ENCODE assay signal across 9 cellular contexts in the genomic region with DNA sequence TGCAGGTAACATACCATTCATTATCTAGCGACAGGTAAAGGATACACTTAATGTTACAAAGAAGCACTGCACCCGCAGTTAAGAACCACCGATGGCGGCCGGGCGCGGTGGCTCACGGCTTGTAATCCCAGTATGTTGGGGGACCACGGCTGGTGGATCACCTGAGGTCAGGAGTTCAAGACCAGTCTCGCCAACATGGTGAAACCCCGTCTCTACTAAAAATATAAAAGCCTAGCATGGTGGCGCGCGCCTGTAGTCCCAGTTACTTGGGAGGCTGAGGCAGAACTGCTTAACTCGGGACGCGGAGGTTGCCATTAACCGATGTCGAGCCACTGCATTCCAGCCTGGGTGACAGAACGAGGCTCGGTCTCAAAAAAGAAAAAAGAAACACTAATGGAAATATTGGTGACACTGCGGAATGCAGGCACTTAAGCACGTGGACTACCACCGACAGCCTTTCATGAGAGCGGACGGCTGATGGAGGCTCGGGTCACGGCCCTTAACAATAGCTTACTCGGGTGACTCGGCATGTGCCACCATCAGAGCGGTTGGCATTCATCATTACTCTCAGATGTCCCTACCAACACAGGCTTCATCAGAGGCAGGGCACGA. TPM values are rescaled to one million over a fixed set of nuclear protein-coding genes. Genes with fewer than 3 reads are reported as not detected.
DNase-seq lines count a peak whose midpoint lies in the region; ATAC-seq and TF ChIP-seq lines count a peak whose summit lies in the region.
"Had no signal": no experiment of that assay in that cellular context is flagged by ENCODE, and none has a peak within 500 bp of the region (broad histone marks: within the 10 kb centered on the region; RNA-seq: fewer than 3 reads in every experiment).

No MANE protein-coding gene starts in this region.

- H3K36me3 ChIP-seq in Panc1 (ENCODE audit: control insufficient read depth, insufficient read depth, low read length) = peaks cover 42% of the 10 kb centered on the region
- peaks cover 6% of the 10 kb centered on the region for H3K36me3 ChIP-seq in colonic mucosa
- H3K36me3 ChIP-seq in upper lobe of right lung = peaks cover 44% of the 10 kb centered on the region

- TF ChIP-seq CTCF in GM12864 (IDR thresholded peaks at IDR 0.05; ENCODE audit: low read depth, low read length, missing control alignments) (peak; percentile 1), Panc1 (IDR thresholded peaks at IDR 0.05) (no peak), colonic mucosa (IDR thresholded peaks at IDR 0.05) (no peak), upper lobe of right lung (IDR thresholded peaks at IDR 0.05) (no peak)

- ATAC-seq in Panc1 (peak; percentile 36), upper lobe of right lung (no peak), HG03521 (IDR thresholded peaks at IDR 0.05; ENCODE audit: unreplicated experiment) (no peak)

- H3K9me3 ChIP-seq in Panc1 (ENCODE audit: control insufficient read depth, insufficient read depth, low read depth, low read length) (no peaks in the 10 kb centered on the region), colonic mucosa (no peaks in the 10 kb centered on the region), mononuclear cell (ENCODE audit: low read depth, low read length) (no peaks in the 10 kb centered on the region), upper lobe of right lung (no peaks in the 10 kb centered on the region)

- in situ Hi-C loops in Panc1 (cut with HindIII; ENCODE audit: low pct_unique_long_range_greater_than_20kb, low sequenced_read_pairs) = no loop called here

- peak overlapping the region; percentile 56 to 86 for H3K9ac ChIP-seq in colonic mucosa (ENCODE audit: low read depth in 2 of 2, low read length in 2 of 2)

- POLR2A ChIA-PET in Panc1 (lab: Charles Lee) = no interaction called here

- H3K4me3 ChIP-seq in GM12864 (ENCODE audit: low read depth, low read length) = peak overlapping the region; percentile 93
- peak overlapping the region; percentile 79 to 95 for H3K4me3 ChIP-seq in Panc1 (ENCODE audit: low read depth in 2 of 2, low read length in 2 of 2)
- H3K4me3 ChIP-seq in colonic mucosa = peak overlapping the region; percentile 79
- H3K4me3 ChIP-seq in mononuclear cell (ENCODE audit: low read length) = peak overlapping the region; percentile 78
- peak overlapping the region; percentile 92 for H3K4me3 ChIP-seq in upper lobe of right lung

- CTCF ChIA-PET in Panc1 (lab: Charles Lee) = no interaction called here

- BruUV-seq in Panc1 (replicated peaks; lab: Mats Ljungman, UMichigan) = TSS peak; percentile 82

- intact Hi-C loops in Panc1 (cut with micrococcal nuclease; ENCODE audit: unreplicated experiment) = no loop called here
- intact Hi-C loops in colonic mucosa (cut with DNase I) = loop anchor here (5.0 kb wide), 1 partner anchor 155 kb away; the partner anchor contains the start of gene RC3H1
- intact Hi-C loops in upper lobe of right lung (cut with DNase I) = no loop called here

- H3K27me3 ChIP-seq in Panc1 (ENCODE audit: control insufficient read depth, insufficient read depth, low read length) (no peaks in the 10 kb centered on the region), colonic mucosa (no peaks in the 10 kb centered on the region), mononuclear cell (ENCODE audit: insufficient read depth, low read length) (no peaks in the 10 kb centered on the region), upper lobe of right lung (no peaks in the 10 kb centered on the region)

- H3K4me1 ChIP-seq in Panc1 (ENCODE audit: control insufficient read depth, insufficient read depth, low read length) (peaks cover 33% of the 10 kb centered on the region), colonic mucosa (peaks cover 5% of the 10 kb centered on the region), mononuclear cell (ENCODE audit: insufficient read depth, low read length) (peaks cover 55% of the 10 kb centered on the region), upper lobe of right lung (peaks cover 48% of the 10 kb centered on the region)

- DNase-seq in GM12864 (ENCODE audit: low read depth) = no peak
- DNase-seq in Panc1 (ENCODE audit: low read depth, low spot score) = no peak
- no peak for DNase-seq in colonic mucosa
- DNase-seq in upper lobe of right lung = no peak
- no peak for DNase-seq in activated CD4-positive, CD25-positive, alpha-beta regulatory T cell treated with anti-CD3 and anti-CD28 coated beads, Interleukin-2, amount 50 U/mL, for 72 hours
- no peak for DNase-seq in iPS-NIHi7 (ENCODE audit: extremely low spot score)

- H3K27ac ChIP-seq in Panc1 (ENCODE audit: low read length) (peak overlapping the region; percentile 96), colonic mucosa (peak overlapping the region; percentile 96), upper lobe of right lung (peak overlapping the region; percentile 96)

RNA-seq across cellular contexts. Expression of gene GAS5, which starts 0.5 kb away (rescaled TPM):
- total RNA-seq in Panc1 (2021; ENCODE audit: unreplicated experiment) (236 TPM), colonic mucosa (100 to 1,000 TPM; 207 to 247 TPM), mononuclear cell (745 TPM), upper lobe of right lung (310 TPM)
- polyA plus RNA-seq in Panc1 (2012; ENCODE audit: insufficient read length) = 157 TPM

RNA-seq across cellular contexts. Expression of gene ZBTB37, which starts 0.9 kb away (rescaled TPM):
- total RNA-seq in Panc1 (2021; ENCODE audit: unreplicated experiment) (11.6 TPM), colonic mucosa (1 to 10 TPM; 5.8 to 6.7 TPM), mononuclear cell (13.4 TPM), upper lobe of right lung (14.7 TPM)
- polyA plus RNA-seq in Panc1 (2012; ENCODE audit: insufficient read length) = 1.7 TPM

RNA-seq across cellular contexts. Expression of gene CENPL, which starts 42.6 kb away (rescaled TPM):
- total RNA-seq in Panc1 (2021; ENCODE audit: unreplicated experiment) (28.7 TPM), colonic mucosa (10 to 100 TPM in 1 of 2 donors, 1 to 10 TPM in 1; 5.7 to 13.6 TPM), mononuclear cell (5.2 TPM), upper lobe of right lung (4.3 TPM)
- 5.6 TPM for polyA plus RNA-seq in Panc1 (2012; ENCODE audit: insufficient read length)

RNA-seq across cellular contexts. Expression of gene DARS2, which starts 42.8 kb away (rescaled TPM):
- total RNA-seq in Panc1 (2021; ENCODE audit: unreplicated experiment) (28.8 TPM), colonic mucosa (10 to 100 TPM; 24.8 to 51.9 TPM), mononuclear cell (2.4 TPM), upper lobe of right lung (14.6 TPM)
- 13.8 TPM for polyA plus RNA-seq in Panc1 (2012; ENCODE audit: insufficient read length)

RNA-seq across cellular contexts. Expression of gene SERPINC1, which starts 49.9 kb away (rescaled TPM):
- total RNA-seq in Panc1 (2021; ENCODE audit: unreplicated experiment) (0.64 TPM), colonic mucosa (1 to 10 TPM in 1 of 2 donors, under 1 TPM in 1; 0.29 to 1.8 TPM), mononuclear cell (0.10 TPM), upper lobe of right lung (not detected)
- not detected for polyA plus RNA-seq in Panc1 (2012; ENCODE audit: insufficient read length)
- total RNA-seq: SK-MEL-5 had no signal
